ENCODE assay signal across 8 cellular contexts in the genomic region with DNA sequence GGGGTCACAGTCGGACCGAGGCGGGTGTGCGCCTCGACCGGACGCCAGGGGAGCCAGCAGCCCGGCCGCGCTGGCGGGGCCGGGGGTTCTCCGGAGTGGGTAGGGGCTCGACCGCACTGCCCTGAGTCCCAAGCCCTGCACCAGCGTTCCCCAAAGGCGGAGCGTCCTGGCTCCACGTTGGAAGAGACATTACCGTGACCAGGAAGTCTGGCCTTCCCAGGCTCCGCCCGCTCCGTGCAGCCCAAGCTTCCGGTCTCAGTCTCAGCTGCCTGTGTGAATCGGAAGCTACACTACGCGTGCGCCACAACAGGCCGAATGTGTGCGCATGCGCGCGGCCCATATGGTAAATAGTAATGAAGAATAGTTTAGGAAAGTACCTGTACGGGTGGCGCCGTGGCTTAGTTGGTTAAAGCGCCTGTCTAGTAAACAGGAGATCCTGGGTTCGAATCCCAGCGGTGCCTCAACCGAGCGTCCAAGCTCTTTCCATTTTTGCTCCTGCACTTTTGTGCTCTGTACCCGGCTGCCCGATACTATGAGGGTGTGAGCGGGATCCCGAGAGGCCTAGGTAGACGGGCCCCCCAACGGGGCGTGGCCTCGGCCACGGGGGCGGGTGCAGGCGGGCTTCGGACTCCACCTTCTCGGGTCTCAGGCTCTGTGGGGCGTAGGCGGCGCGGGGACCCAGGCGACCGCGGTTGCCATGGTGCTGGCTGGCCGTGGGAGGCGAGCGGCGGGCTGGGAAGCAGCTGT. TPM values are rescaled to one million over a fixed set of nuclear protein-coding genes. Genes with fewer than 3 reads are reported as not detected.
DNase-seq lines count a peak whose midpoint lies in the region; ATAC-seq and TF ChIP-seq lines count a peak whose summit lies in the region.

No MANE protein-coding gene starts in this region.

- in situ Hi-C loops in G401 (cut with HindIII; ENCODE audit: low sequenced_read_pairs), result no loop called here

- peak overlapping the region; percentile 89 for H3K4me3 ChIP-seq in H7 (ENCODE audit: insufficient read depth, low read depth, low read length)
- H3K4me3 ChIP-seq in neural progenitor cell, result peak overlapping the region; percentile 76

- peak overlapping the region; percentile 45 for H3K27ac ChIP-seq in foreskin keratinocyte
- peak overlapping the region; percentile 5 for H3K27ac ChIP-seq in neural progenitor cell

- H4K20me1 ChIP-seq in neural progenitor cell (ENCODE audit: low read depth), result no peaks in the 10 kb centered on the region

- H3F3A ChIP-seq in neural progenitor cell (ENCODE audit: low read depth), result peaks cover 20% of the 10 kb centered on the region

- peaks cover 9% of the 10 kb centered on the region for H3K79me2 ChIP-seq in neural progenitor cell (ENCODE audit: low read depth)

- H3K4me1 ChIP-seq in foreskin keratinocyte (no peaks in the 10 kb centered on the region), neural progenitor cell (peaks cover 14% of the 10 kb centered on the region)

- H3K27ac Mint-ChIP-seq in neural progenitor cell, result peak overlapping the region; percentile 100

- H3K27me3 ChIP-seq in H7 (ENCODE audit: control insufficient read depth, insufficient read depth, low read length) (0 out of 2 replicates have a peak, but pooled peaks cover 2% of the 10 kb centered on the region), foreskin keratinocyte (no peaks in the 10 kb centered on the region), neural progenitor cell (peaks cover 18% of the 10 kb centered on the region)

- DNase-seq in G401 (ENCODE audit: low spot score), result peak; percentile 97
- DNase-seq in H7, result peak; percentile 99
- DNase-seq in M059J (ENCODE audit: low read depth), result peak; percentile 99
- DNase-seq in SHP77 (lab: John Stamatoyannopoulos, UW), result peak; percentile 96 to 98
- peak; percentile 93 for DNase-seq in activated gamma-delta T cell treated with Interleukin-2 at 50 U/mL for 16 hours
- DNase-seq in foreskin keratinocyte, result peak; percentile 93 to 98
- peak; percentile 98 for DNase-seq in neural progenitor cell (ENCODE audit: low spot score)
- peak; percentile 91 for DNase-seq in stromal cell of bone marrow (ENCODE audit: low read depth)

- peak overlapping the region; percentile 90 for H3K4me2 ChIP-seq in neural progenitor cell

- H3K27me3 Mint-ChIP-seq in neural progenitor cell (ENCODE audit: insufficient read depth, low read depth), result peaks cover 15% of the 10 kb centered on the region

- H3K9me3 Mint-ChIP-seq in neural progenitor cell, result peaks cover 4% of the 10 kb centered on the region

- peak; percentile 94 for ATAC-seq in foreskin keratinocyte

- H2AFZ ChIP-seq in neural progenitor cell (replicated peaks), result peak overlapping the region; percentile 85

- peaks cover 40% of the 10 kb centered on the region for H3K4me1 Mint-ChIP-seq in neural progenitor cell

- H3K36me3 Mint-ChIP-seq in neural progenitor cell, result peaks cover 3% of the 10 kb centered on the region

- H3K9ac ChIP-seq in neural progenitor cell, result peak overlapping the region; percentile 76

- H3K4me3 Mint-ChIP-seq in neural progenitor cell, result peak overlapping the region; percentile 88

- H3K9me3 ChIP-seq in neural progenitor cell (ENCODE audit: low read depth), result no peaks in the 10 kb centered on the region

- TF ChIP-seq CTCF in foreskin keratinocyte (conservative IDR thresholded peaks at IDR 0.05) (peak; percentile 4), neural progenitor cell (IDR thresholded peaks at IDR 0.05) (peak; percentile 24)

- no peaks in the 10 kb centered on the region for H3K36me3 ChIP-seq in H7 (replicated peaks; ENCODE audit: control insufficient read depth, insufficient read depth, low read length)
- H3K36me3 ChIP-seq in neural progenitor cell, result no peaks in the 10 kb centered on the region

RNA-seq across cellular contexts. Expression of a gene that starts 17.3 kb away (rescaled TPM):
- 66.4 and 81.7 TPM in 2 replicates for total RNA-seq in G401 (2014; rRNA removed; shearing (Covaris generic))
- total RNA-seq in H7 (2014; rRNA removed; shearing (Covaris generic)), result 54.8 and 57.7 TPM in 2 replicates
- total RNA-seq in M059J (2014; rRNA removed; shearing (Covaris generic)), result 2.0 and 2.1 TPM in 2 replicates
- total RNA-seq in foreskin keratinocyte, result 11.4 and 12.9 TPM in 2 replicates
- 14.2 and 15.0 TPM in 2 replicates for polyA plus RNA-seq in foreskin keratinocyte
- total RNA-seq in neural progenitor cell (ENCODE audit: low replicate concordance), result 7.5 and 40.0 TPM in 2 replicates

RNA-seq across cellular contexts. Expression of a gene that starts 44.9 kb away (rescaled TPM):
- not detected in 2 replicates for total RNA-seq in G401 (2014; rRNA removed; shearing (Covaris generic))
- not detected in 2 replicates for total RNA-seq in H7 (2014; rRNA removed; shearing (Covaris generic))
- not detected in 2 replicates for total RNA-seq in M059J (2014; rRNA removed; shearing (Covaris generic))
- total RNA-seq in foreskin keratinocyte (not detected in 2 replicates), neural progenitor cell (ENCODE audit: low replicate concordance) (not detected in 2 replicates)
- not detected in 2 replicates for polyA plus RNA-seq in foreskin keratinocyte

RNA-seq across cellular contexts. Expression of a gene that starts 48.8 kb away (rescaled TPM):
- total RNA-seq in G401 (2014; rRNA removed; shearing (Covaris generic)), result not detected in 2 replicates
- total RNA-seq in H7 (2014; rRNA removed; shearing (Covaris generic)), result 2.4 and 3.0 TPM in 2 replicates
- total RNA-seq in M059J (2014; rRNA removed; shearing (Covaris generic)), result not detected in 2 replicates
- total RNA-seq in foreskin keratinocyte (not detected in 2 replicates), neural progenitor cell (ENCODE audit: low replicate concordance) (0.79 and 0.81 TPM in 2 replicates)
- polyA plus RNA-seq in foreskin keratinocyte, result not detected in 2 replicates

Comparison
In these comparisons a context has a peak if more than half of its experiments do, and no peak if none do; other contexts are left out.
1. Peak in every context shown above with its lines: DNase-seq, ATAC-seq, H3K4me3 ChIP-seq and H3K27ac ChIP-seq.